In the genomic region with DNA sequence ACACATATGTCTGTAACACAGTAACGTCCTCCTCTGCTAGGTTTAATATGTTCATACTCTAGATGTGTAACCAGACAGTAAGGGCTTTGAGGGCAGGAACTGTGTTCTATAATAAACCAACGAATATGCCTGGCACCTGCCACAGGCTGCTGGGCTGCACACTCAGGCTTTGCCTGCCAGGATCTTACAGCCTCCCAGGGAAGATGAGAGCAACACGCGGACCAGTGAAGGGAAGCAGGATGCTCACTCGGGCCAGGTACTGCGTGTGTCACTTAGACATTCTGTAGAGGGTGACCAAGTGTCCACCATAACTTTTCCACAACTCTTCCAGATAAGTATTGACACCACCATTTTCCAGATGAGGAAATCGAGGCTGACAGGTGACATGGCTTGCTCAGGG, we compare ENCODE assay signal across 23 cellular contexts. TPM values are rescaled to one million over a fixed set of nuclear protein-coding genes. Genes with fewer than 3 reads are reported as not detected.
DNase-seq lines count a peak whose midpoint lies in the region; ATAC-seq, FAIRE-seq and TF ChIP-seq lines count a peak whose summit lies in the region.
"Had no signal": no experiment of that assay in that cellular context is flagged by ENCODE, and none has a peak within 500 bp of the region (broad histone marks: within the 10 kb centered on the region; RNA-seq: fewer than 3 reads in every experiment).

No MANE protein-coding gene starts in this region.

- H3K4me2 ChIP-seq in HepG2 (ENCODE audit: low read depth, low read length): no peak overlapping the region
- H3K4me2 ChIP-seq: A549 had no signal

- BruUV-seq in HepG2 (replicated peaks; lab: Mats Ljungman, UMichigan): no TSS peak

- peaks cover 6 to 24% (median 7%) of the 10 kb centered on the region in 5 donors for H3K36me3 Mint-ChIP-seq in naive thymus-derived CD4-positive, alpha-beta T cell

- H3K9me3 ChIP-seq in right lobe of liver: no peaks in the 10 kb centered on the region
- no peaks in the 10 kb centered on the region for H3K9me3 ChIP-seq in HepG2 (ENCODE audit: low read length)
- H3K9me3 ChIP-seq in testis: no peaks in the 10 kb centered on the region
- no peaks in the 10 kb centered on the region for H3K9me3 ChIP-seq in naive thymus-derived CD4-positive, alpha-beta T cell (ENCODE audit: control insufficient read depth in 2 of 3, low read length in 3 of 3)
- H3K9me3 ChIP-seq: A549, BE2C, HAP-1 had no signal

- H3K4me3 Mint-ChIP-seq in naive thymus-derived CD4-positive, alpha-beta T cell: no peak overlapping the region
- H3K4me3 Mint-ChIP-seq: CD4-positive, alpha-beta memory T cell had no signal

- H2AFZ ChIP-seq in HepG2 (ENCODE audit: low read length): no peak overlapping the region

- 89% methylated on average over 6 of the region's 7 CpGs for WGBS in right lobe of liver (ENCODE audit: insufficient coverage, low coverage, low lambda C conversion rate, missing lambda C conversion rate)
- WGBS in HepG2 (ENCODE audit: low lambda C conversion rate): 66% methylated on average over 7 of the region's 7 CpGs
- WGBS in testis, 2 donors: 87 to 93% methylated on average over 7 of the region's 7 CpGs

- intact Hi-C loops in right lobe of liver (cut with DNase I) (no loop called here), HepG2 (cut with micrococcal nuclease; ENCODE audit: unreplicated experiment) (no loop called here), testis (cut with DNase I; ENCODE audit: low total_unique reads) (no loop called here)
- intact Hi-C loops in naive thymus-derived CD4-positive, alpha-beta T cell (cut with micrococcal nuclease): no loop called here

- CTCF ChIA-PET in HepG2 (lab: Yijun Ruan, JAX; ENCODE audit: low intra/inter-chr PET ratio, low total read pairs): no interaction called here
- CTCF ChIA-PET in naive thymus-derived CD4-positive, alpha-beta T cell (lab: Charles Lee): no interaction called here

- no peak for FAIRE-seq in HepG2 (lab: Jason Lieb, UNC)
- FAIRE-seq: A549, D721Med, G401.6, GM12892, GM19239, H1, HTR-8/SVneo had no signal

- POLR2A ChIA-PET in HepG2 (lab: Yijun Ruan, JAX): no interaction called here
- POLR2A ChIA-PET in naive thymus-derived CD4-positive, alpha-beta T cell (lab: Charles Lee): no interaction called here

- no peak overlapping the region for H3K9ac ChIP-seq in HepG2 (ENCODE audit: insufficient read depth, low read depth, low read length)

- H3K36me3 ChIP-seq in right lobe of liver (no peaks in the 10 kb centered on the region), HepG2 (replicated peaks in 1 of 2; ENCODE audit: control insufficient read depth in 1 of 2, insufficient read depth in 2 of 2, low read length in 2 of 2) (no peaks in the 10 kb centered on the region), testis (ENCODE audit: low read depth, missing control alignments) (no peaks in the 10 kb centered on the region)
- peaks cover 0 to 72% (median 0%) of the 10 kb centered on the region in 3 experiments for H3K36me3 ChIP-seq in naive thymus-derived CD4-positive, alpha-beta T cell (ENCODE audit: control insufficient read depth in 2 of 3, insufficient read depth in 3 of 3, low read length in 3 of 3)
- H3K36me3 ChIP-seq: BE2C had no signal

- H3K9me3 Mint-ChIP-seq in naive thymus-derived CD4-positive, alpha-beta T cell: no peaks in the 10 kb centered on the region
- H3K9me3 Mint-ChIP-seq: CD4-positive, alpha-beta memory T cell had no signal

- H3K79me2 ChIP-seq in HepG2 (ENCODE audit: insufficient read depth, low read length): no peaks in the 10 kb centered on the region

- no peak for ATAC-seq in right lobe of liver
- ATAC-seq in HepG2: no peak
- ATAC-seq in omental fat pad (ENCODE audit: low FRiP score): peak; percentile 15
- no peak for ATAC-seq in naive thymus-derived CD4-positive, alpha-beta T cell
- ATAC-seq: A549 had no signal

- TF ChIP-seq EP300 in HepG2 (IDR thresholded peaks at IDR 0.05; ENCODE audit: low read depth in 2 of 2, low read length in 2 of 2) (no peak), HepG2 (CRISPR knock-in tag; IDR thresholded peaks at IDR 0.05; ENCODE audit: borderline replicate concordance) (no peak)

- TF ChIP-seq POLR2A in right lobe of liver (IDR thresholded peaks at IDR 0.05): no peak
- TF ChIP-seq POLR2A in HepG2 (IDR thresholded peaks at IDR 0.05; ENCODE audit: insufficient read depth in 1 of 2, low read depth in 2 of 2, low read length in 2 of 2): no peak
- no peak for TF ChIP-seq POLR2A in testis (IDR thresholded peaks at IDR 0.05)

- in situ Hi-C loops in HepG2 (cut with HindIII; ENCODE audit: extremely low pct_ligation_motif_present, low pct_unique_long_range_greater_than_20kb): no loop called here

- no peaks in the 10 kb centered on the region for H4K20me1 ChIP-seq in HepG2 (ENCODE audit: insufficient read depth, low read length)

- no peak for TF ChIP-seq RAD21 in HepG2 (CRISPR knock-in tag; IDR thresholded peaks at IDR 0.05)

- TF ChIP-seq CTCF in right lobe of liver (IDR thresholded peaks at IDR 0.05): no peak
- no peak for TF ChIP-seq CTCF in HepG2 (CRISPR knock-in tag; IDR thresholded peaks at IDR 0.05)
- TF ChIP-seq CTCF in omental fat pad (IDR thresholded peaks at IDR 0.05): no peak
- TF ChIP-seq CTCF in testis (IDR thresholded peaks at IDR 0.05): no peak

- H3K27ac ChIP-seq in right lobe of liver (no peak overlapping the region), HepG2 (ENCODE audit: extremely low read length, insufficient read depth, low read length) (no peak overlapping the region), testis (peak overlapping the region; percentile 60 to 66)
- no peak overlapping the region for H3K27ac ChIP-seq in naive thymus-derived CD4-positive, alpha-beta T cell (ENCODE audit: low read depth, low read length)
- H3K27ac ChIP-seq: A549, C4-2B had no signal

- no peaks in the 10 kb centered on the region for H3K4me1 Mint-ChIP-seq in naive thymus-derived CD4-positive, alpha-beta T cell
- H3K4me1 Mint-ChIP-seq: CD4-positive, alpha-beta memory T cell had no signal

- H3K27me3 ChIP-seq in right lobe of liver: no peaks in the 10 kb centered on the region
- no peaks in the 10 kb centered on the region for H3K27me3 ChIP-seq in HepG2 (ENCODE audit: control insufficient read depth in 1 of 2, insufficient read depth in 2 of 2, low read length in 2 of 2)
- no peaks in the 10 kb centered on the region for H3K27me3 ChIP-seq in testis
- H3K27me3 ChIP-seq in naive thymus-derived CD4-positive, alpha-beta T cell (ENCODE audit: control insufficient read depth in 2 of 2, insufficient read depth in 2 of 2, low read length in 2 of 2): no peaks in the 10 kb centered on the region
- H3K27me3 ChIP-seq: BE2C had no signal

- H3K4me1 ChIP-seq in right lobe of liver (no peaks in the 10 kb centered on the region), HepG2 (ENCODE audit: insufficient read depth, low read length) (no peaks in the 10 kb centered on the region), testis (peaks cover 10% of the 10 kb centered on the region)
- H3K4me1 ChIP-seq in naive thymus-derived CD4-positive, alpha-beta T cell (ENCODE audit: control insufficient read depth in 2 of 2, insufficient read depth in 2 of 2, low read length in 2 of 2): no peaks in the 10 kb centered on the region
- H3K4me1 ChIP-seq: HAP-1 had no signal

- H3K27ac Mint-ChIP-seq in naive thymus-derived CD4-positive, alpha-beta T cell: no peak overlapping the region

- H3K4me3 ChIP-seq in right lobe of liver (no peak overlapping the region), HepG2 (replicated peaks in 1 of 3; ENCODE audit: insufficient read depth in 1 of 3, low read depth in 2 of 3, low read length in 3 of 3) (no peak overlapping the region), testis (no peak overlapping the region)
- H3K4me3 ChIP-seq in naive thymus-derived CD4-positive, alpha-beta T cell (ENCODE audit: low read length): no peak overlapping the region
- H3K4me3 ChIP-seq: A549, HAP-1 had no signal

- DNase-seq in right lobe of liver (peak in 2 of 3 donors; percentile 24 to 35), HepG2 (ENCODE audit: low spot score) (no peak), omental fat pad (ENCODE audit: low spot score) (no peak), testis (no peak), COLO829 (ENCODE audit: low spot score) (no peak)
- no peak for DNase-seq in activated CD4-positive, CD25-positive, alpha-beta regulatory T cell treated with anti-CD3 and anti-CD28 coated beads, Interleukin-2, amount 50 U/mL, for 72 hours
- DNase-seq in naive thymus-derived CD4-positive, alpha-beta T cell: no peak
- DNase-seq: BE2C; CD4-positive, alpha-beta memory T cell; COR-L47; DMS153; DMS79 treated with DMSO at 0.1 percent for 48 hours; EL had no signal

- H3K27me3 Mint-ChIP-seq in naive thymus-derived CD4-positive, alpha-beta T cell: no peaks in the 10 kb centered on the region
- H3K27me3 Mint-ChIP-seq: CD4-positive, alpha-beta memory T cell had no signal

RNA-seq across cellular contexts. Expression of a gene that starts 21.7 kb away (rescaled TPM):
- total RNA-seq in right lobe of liver (1 to 10 TPM in 3 of 6 experiments, under 1 TPM in 3; 0.79 to 5.0 (median 1.4) TPM), HepG2 (2016; rRNA removed; fragmentation: Illumina TruSeq; extraction: Trizol) (3.0 and 4.4 TPM in 2 replicates), omental fat pad (1 to 10 TPM; 2.6 to 4.3 (median 3.2) TPM), testis (10 to 100 TPM in 1 of 2 donors, 1 to 10 TPM in 1; 8.8 to 10.0 TPM)
- 2.2 and 2.3 TPM in 2 replicates for total RNA-seq in HepG2 (2016; cell fraction: cytosol; rRNA removed; fragmentation: Illumina TruSeq; extraction: Trizol; ENCODE audit: low read depth)
- total RNA-seq in HepG2 (2016; cell fraction: insoluble cytoplasmic fraction; rRNA removed; fragmentation: Illumina TruSeq; extraction: Trizol): 1.8 and 4.6 TPM in 2 replicates
- total RNA-seq in HepG2 (2016; cell fraction: membrane; rRNA removed; fragmentation: Illumina TruSeq; extraction: Trizol): 2.9 and 3.5 TPM in 2 replicates
- total RNA-seq in HepG2 (2016; cell fraction: nucleus; rRNA removed; fragmentation: Illumina TruSeq; extraction: Trizol): 3.9 and 4.3 TPM in 2 replicates
- polyA plus RNA-seq in HepG2 (2011; rRNA removed) (7.5 and 8.4 TPM in 2 replicates), testis (ENCODE audit: insufficient read depth, low read depth, low replicate concordance) (6.6 TPM)
- polyA plus RNA-seq in HepG2 (2011; cell fraction: cytosol; rRNA removed): 3.0 and 4.7 TPM in 2 replicates
- 77.2 and 103 TPM in 2 replicates for polyA plus RNA-seq in HepG2 (2011; cell fraction: nucleus; rRNA removed)
- polyA plus RNA-seq in HepG2 (2012): 5.6 and 7.7 TPM in 2 replicates
- polyA plus RNA-seq in HepG2 (2016; cell fraction: cytosol; fragmentation: Illumina TruSeq; extraction: Trizol; ENCODE audit: low read depth): 3.1 and 3.4 TPM in 2 replicates
- 4.8 and 7.0 TPM in 2 replicates for polyA plus RNA-seq in HepG2 (2016; cell fraction: insoluble cytoplasmic fraction; fragmentation: Illumina TruSeq; extraction: Trizol; ENCODE audit: low read depth)
- 4.5 TPM in 2 replicates for polyA plus RNA-seq in HepG2 (2016; cell fraction: membrane; fragmentation: Illumina TruSeq; extraction: Trizol; ENCODE audit: low read depth)
- 34.3 and 34.8 TPM in 2 replicates for polyA plus RNA-seq in HepG2 (2016; cell fraction: nucleus; fragmentation: Illumina TruSeq; extraction: Trizol; ENCODE audit: insufficient read depth, low read depth)
- polyA minus RNA-seq in HepG2 (2011; rRNA and poly(A)+ RNA removed; ENCODE audit: low replicate concordance): 0.23 and 3.8 TPM in 2 replicates
- polyA minus RNA-seq in HepG2 (2011; cell fraction: cytosol; rRNA and poly(A)+ RNA removed): 3.0 and 4.1 TPM in 2 replicates
- polyA minus RNA-seq in HepG2 (2011; cell fraction: nucleus; rRNA and poly(A)+ RNA removed): 4.5 and 5.1 TPM in 2 replicates
- 1 to 10 TPM in 3 of 5 experiments, under 1 TPM in 2; 0.46 to 3.9 (median 1.9) TPM for total RNA-seq in naive thymus-derived CD4-positive, alpha-beta T cell
- polyA plus RNA-seq in naive thymus-derived CD4-positive, alpha-beta T cell: not detected
- polyA plus RNA-seq: CD4-positive, alpha-beta memory T cell had no signal

RNA-seq across cellular contexts. Expression of a gene that starts 48.2 kb away (rescaled TPM):
- total RNA-seq in right lobe of liver (not detected), HepG2 (2016; rRNA removed; fragmentation: Illumina TruSeq; extraction: Trizol) (not detected in 2 replicates), omental fat pad (1 to 10 TPM in 2 of 4 donors, under 1 TPM in 2; 0.24 to 3.2 (median 0.88) TPM), testis (1 to 10 TPM; 1.6 to 2.0 TPM)
- not detected in 2 replicates for total RNA-seq in HepG2 (2016; cell fraction: cytosol; rRNA removed; fragmentation: Illumina TruSeq; extraction: Trizol; ENCODE audit: low read depth)
- not detected in 2 replicates for total RNA-seq in HepG2 (2016; cell fraction: insoluble cytoplasmic fraction; rRNA removed; fragmentation: Illumina TruSeq; extraction: Trizol)
- not detected in 2 replicates for total RNA-seq in HepG2 (2016; cell fraction: membrane; rRNA removed; fragmentation: Illumina TruSeq; extraction: Trizol)
- not detected in 2 replicates for total RNA-seq in HepG2 (2016; cell fraction: nucleus; rRNA removed; fragmentation: Illumina TruSeq; extraction: Trizol)
- polyA plus RNA-seq in HepG2 (2011; rRNA removed) (not detected in 2 replicates), testis (ENCODE audit: insufficient read depth, low read depth, low replicate concordance) (2.4 TPM)
- polyA plus RNA-seq in HepG2 (2011; cell fraction: cytosol; rRNA removed): not detected in 2 replicates
- polyA plus RNA-seq in HepG2 (2011; cell fraction: nucleus; rRNA removed): not detected in 2 replicates
- polyA plus RNA-seq in HepG2 (2012): 0.44 and 0.49 TPM in 2 replicates
- polyA plus RNA-seq in HepG2 (2016; cell fraction: cytosol; fragmentation: Illumina TruSeq; extraction: Trizol; ENCODE audit: low read depth): not detected in 2 replicates
- polyA plus RNA-seq in HepG2 (2016; cell fraction: insoluble cytoplasmic fraction; fragmentation: Illumina TruSeq; extraction: Trizol; ENCODE audit: low read depth): not detected in 2 replicates
- polyA plus RNA-seq in HepG2 (2016; cell fraction: membrane; fragmentation: Illumina TruSeq; extraction: Trizol; ENCODE audit: low read depth): not detected in 2 replicates
- not detected in 2 replicates for polyA plus RNA-seq in HepG2 (2016; cell fraction: nucleus; fragmentation: Illumina TruSeq; extraction: Trizol; ENCODE audit: insufficient read depth, low read depth)
- polyA minus RNA-seq in HepG2 (2011; rRNA and poly(A)+ RNA removed; ENCODE audit: low replicate concordance): not detected in 2 replicates
- polyA minus RNA-seq in HepG2 (2011; cell fraction: cytosol; rRNA and poly(A)+ RNA removed): not detected in 2 replicates
- polyA minus RNA-seq in HepG2 (2011; cell fraction: nucleus; rRNA and poly(A)+ RNA removed): not detected in 2 replicates
- not detected for total RNA-seq in naive thymus-derived CD4-positive, alpha-beta T cell
- polyA plus RNA-seq in naive thymus-derived CD4-positive, alpha-beta T cell: not detected
- total RNA-seq: CD4-positive, alpha-beta memory T cell; H1 had no signal
- polyA plus RNA-seq: A549; AG04450; CD4-positive, alpha-beta memory T cell had no signal

RNA-seq across cellular contexts. Expression of a gene that starts 49.5 kb away (rescaled TPM):
- total RNA-seq in right lobe of liver (10 to 100 TPM in 5 of 6 experiments, 1 to 10 TPM in 1; 8.1 to 32.9 (median 19.8) TPM), HepG2 (2016; rRNA removed; fragmentation: Illumina TruSeq; extraction: Trizol) (1.8 and 4.8 TPM in 2 replicates), omental fat pad (10 to 100 TPM; 30.8 to 58.5 (median 45.1) TPM), testis (100 to 1,000 TPM in 1 of 2 donors, 10 to 100 TPM in 1; 89.4 to 122 TPM)
- 0.61 and 0.71 TPM in 2 replicates for total RNA-seq in HepG2 (2016; cell fraction: cytosol; rRNA removed; fragmentation: Illumina TruSeq; extraction: Trizol; ENCODE audit: low read depth)
- total RNA-seq in HepG2 (2016; cell fraction: insoluble cytoplasmic fraction; rRNA removed; fragmentation: Illumina TruSeq; extraction: Trizol): 1.9 and 5.2 TPM in 2 replicates
- total RNA-seq in HepG2 (2016; cell fraction: membrane; rRNA removed; fragmentation: Illumina TruSeq; extraction: Trizol): 1.3 TPM in 2 replicates
- 8.4 and 11.2 TPM in 2 replicates for total RNA-seq in HepG2 (2016; cell fraction: nucleus; rRNA removed; fragmentation: Illumina TruSeq; extraction: Trizol)
- polyA plus RNA-seq in HepG2 (2011; rRNA removed) (11.5 and 12.3 TPM in 2 replicates), testis (ENCODE audit: insufficient read depth, low read depth, low replicate concordance) (135 TPM)
- polyA plus RNA-seq in HepG2 (2011; cell fraction: cytosol; rRNA removed): 2.7 and 3.9 TPM in 2 replicates
- 73.3 and 101 TPM in 2 replicates for polyA plus RNA-seq in HepG2 (2011; cell fraction: nucleus; rRNA removed)
- polyA plus RNA-seq in HepG2 (2012): 6.5 and 7.3 TPM in 2 replicates
- polyA plus RNA-seq in HepG2 (2016; cell fraction: cytosol; fragmentation: Illumina TruSeq; extraction: Trizol; ENCODE audit: low read depth): 0.44 and 0.53 TPM in 2 replicates
- polyA plus RNA-seq in HepG2 (2016; cell fraction: insoluble cytoplasmic fraction; fragmentation: Illumina TruSeq; extraction: Trizol; ENCODE audit: low read depth): 0.96 and 1.7 TPM in 2 replicates
- polyA plus RNA-seq in HepG2 (2016; cell fraction: membrane; fragmentation: Illumina TruSeq; extraction: Trizol; ENCODE audit: low read depth): 0.88 and 1.6 TPM in 2 replicates
- 22.2 and 23.2 TPM in 2 replicates for polyA plus RNA-seq in HepG2 (2016; cell fraction: nucleus; fragmentation: Illumina TruSeq; extraction: Trizol; ENCODE audit: insufficient read depth, low read depth)
- 27.4 and 36.9 TPM in 2 replicates for polyA minus RNA-seq in HepG2 (2011; rRNA and poly(A)+ RNA removed; ENCODE audit: low replicate concordance)
- 2.6 and 3.8 TPM in 2 replicates for polyA minus RNA-seq in HepG2 (2011; cell fraction: cytosol; rRNA and poly(A)+ RNA removed)
- polyA minus RNA-seq in HepG2 (2011; cell fraction: nucleus; rRNA and poly(A)+ RNA removed): 21.3 and 31.8 TPM in 2 replicates
- total RNA-seq in naive thymus-derived CD4-positive, alpha-beta T cell: 100 to 1,000 TPM in 3 of 5 experiments, 10 to 100 TPM in 2; 66.5 to 252 (median 105) TPM
- polyA plus RNA-seq in naive thymus-derived CD4-positive, alpha-beta T cell: 1 to 10 TPM; 4.8 to 8.3 TPM

Comparison
In these comparisons a context has a peak if more than half of its experiments do, and no peak if none do; other contexts are left out.
1. DNase-seq: peak in right lobe of liver (2 of 3); none in HepG2 (single experiment), omental fat pad (single experiment), testis (single experiment), COLO829 (single experiment), activated CD4-positive, CD25-positive, alpha-beta regulatory T cell treated with anti-CD3 and anti-CD28 coated beads, Interleukin-2, amount 50 U/mL, for 72 hours (single experiment) and naive thymus-derived CD4-positive, alpha-beta T cell (0 of 9).
2. H3K27ac ChIP-seq: peak in testis (2 of 2); none in right lobe of liver (0 of 3), HepG2 (single experiment) and naive thymus-derived CD4-positive, alpha-beta T cell (single experiment).